Comparison of ENCODE assay signal across 8 cellular contexts in genomic region chr1:93275262-93275633, GRCh38.
A peak's percentile ranks its signal among the peaks of the same experiment; 100 is the strongest.
DNase-seq lines count a peak whose midpoint lies in the region; ATAC-seq, FAIRE-seq and TF ChIP-seq lines count a peak whose summit lies in the region.
"Not testable (repeated sequence)": the region's sequence is repeated elsewhere in the genome, so short reads cannot be mapped to it uniquely, and the experiment has no call there.

No MANE protein-coding gene starts in this region.

- ATAC-seq in A549; upper lobe of left lung (ENCODE audit: low FRiP score in 2 of 2): not testable (repeated sequence)
- ATAC-seq in left lung = peak; percentile 12
- peak; percentile 24 to 52 (median 48) for ATAC-seq in right lobe of liver

- H3K9me3 ChIP-seq in A549; HUES64 (ENCODE audit: insufficient read depth, low read depth, low read length); kidney (ENCODE audit: control insufficient read depth in 1 of 2, low read length in 2 of 2); left lung; right lobe of liver; mesenchymal stem cell (ENCODE audit: control insufficient read depth, low read length); neural progenitor cell (ENCODE audit: low read depth); upper lobe of left lung: not testable (repeated sequence)

- H4K91ac ChIP-seq in mesenchymal stem cell (ENCODE audit: low read length) = not testable (repeated sequence)

- CTCF ChIA-PET in A549 (lab: Yijun Ruan, JAX) = interaction anchor here (1.1 to 1.4 kb wide), 3 partner anchors 25 to 72 kb away, joined by 3 to 7 read pairs (median 4); no protein-coding TSS in a partner anchor

- not testable (repeated sequence) for H4K8ac ChIP-seq in mesenchymal stem cell (ENCODE audit: low read length)

- not testable (repeated sequence) for H3K4me1 Mint-ChIP-seq in neural progenitor cell

- H3K27ac ChIP-seq in A549 = peak overlapping the region; percentile 45 to 77; a peak in 5 of 6 replicates
- peak overlapping the region; percentile 92; the same call in 1 of the 2 replicates for H3K27ac ChIP-seq in HUES64 (ENCODE audit: low read depth, low read length)
- peak overlapping the region; percentile 26 to 38 for H3K27ac ChIP-seq in kidney (ENCODE audit: low read depth in 2 of 2, low read length in 2 of 2)
- H3K27ac ChIP-seq in left lung = peak overlapping the region; percentile 43 to 66
- H3K27ac ChIP-seq in right lobe of liver = peak overlapping the region in 2 of 3 donors; percentile 11 to 83
- peak overlapping the region; percentile 4 for H3K27ac ChIP-seq in mesenchymal stem cell (ENCODE audit: low read length, poor library complexity, severe bottlenecking)
- not testable (repeated sequence) for H3K27ac ChIP-seq in neural progenitor cell
- H3K27ac ChIP-seq in upper lobe of left lung = peak overlapping the region; percentile 19 to 61 (median 46)

- not testable (repeated sequence) for FAIRE-seq in A549 (lab: Jason Lieb, UNC)
- FAIRE-seq in kidney (lab: Jason Lieb, UNC) = peak; percentile 73

- H3K18ac ChIP-seq in mesenchymal stem cell (ENCODE audit: low read depth in 1 of 2, low read length in 2 of 2) = not testable (repeated sequence)

- POLR2A ChIA-PET in A549 (lab: Yijun Ruan, JAX) = interaction anchor here (0.5 kb wide), 1 partner anchor 178 kb away, joined by 5 read pairs; no protein-coding TSS in a partner anchor

- H3K4me3 Mint-ChIP-seq in neural progenitor cell = not testable (repeated sequence)

- H3K79me2 ChIP-seq in neural progenitor cell (ENCODE audit: low read depth) = not testable (repeated sequence)

- not testable (repeated sequence) for H2BK12ac ChIP-seq in mesenchymal stem cell (ENCODE audit: low read length in 2 of 2)

- WGBS in A549 (ENCODE audit: missing lambda C conversion rate) = 92% methylated on average over 3 of the region's 3 CpGs
- 91% methylated on average over 3 of the region's 3 CpGs for WGBS in HUES64
- 41% methylated on average over 3 of the region's 3 CpGs for WGBS in right lobe of liver (ENCODE audit: insufficient coverage, low coverage, low lambda C conversion rate, missing lambda C conversion rate)
- WGBS in mesenchymal stem cell = 100% methylated on average over 2 of the region's 3 CpGs
- WGBS in upper lobe of left lung, 2 donors = 84 to 90% methylated on average over 3 of the region's 3 CpGs

- not testable (repeated sequence) for DNase-seq in A549 (ENCODE audit: low read depth in 1 of 2, low spot score in 1 of 2); kidney; left lung; right lobe of liver; mesenchymal stem cell; neural progenitor cell (ENCODE audit: low spot score); upper lobe of left lung

- not testable (repeated sequence) for H2BK15ac ChIP-seq in mesenchymal stem cell (ENCODE audit: low read depth, poor library complexity, severe bottlenecking)

- peaks cover 29% of the 10 kb centered on the region for H3K4me1 ChIP-seq in A549
- peaks cover 32% of the 10 kb centered on the region for H3K4me1 ChIP-seq in HUES64 (ENCODE audit: insufficient read depth, low read length)
- not testable (repeated sequence) for H3K4me1 ChIP-seq in kidney (ENCODE audit: control insufficient read depth in 1 of 2, insufficient read depth in 1 of 2, low read depth in 1 of 2, low read length in 2 of 2); left lung; mesenchymal stem cell (ENCODE audit: control insufficient read depth, insufficient read depth, low read depth, low read length)
- peaks cover 0 to 20% (median 3%) of the 10 kb centered on the region in 4 donors for H3K4me1 ChIP-seq in right lobe of liver
- peaks cover 13% of the 10 kb centered on the region for H3K4me1 ChIP-seq in neural progenitor cell
- H3K4me1 ChIP-seq in upper lobe of left lung = peaks cover 0 to 15% (median 2%) of the 10 kb centered on the region in 4 donors

- H2AK5ac ChIP-seq in mesenchymal stem cell (ENCODE audit: low read length, severe bottlenecking) = not testable (repeated sequence)

- not testable (repeated sequence) for H3K27me3 Mint-ChIP-seq in neural progenitor cell (ENCODE audit: insufficient read depth, low read depth)

- intact Hi-C loops in kidney (cut with DNase I); left lung (cut with DNase I); right lobe of liver (cut with DNase I): not testable (repeated sequence)

- not testable (repeated sequence) for H4K20me1 ChIP-seq in neural progenitor cell (ENCODE audit: low read depth)

- TF ChIP-seq POLR2A in A549 (IDR thresholded peaks at IDR 0.05; ENCODE audit: low read length); right lobe of liver (IDR thresholded peaks at IDR 0.05); upper lobe of left lung (IDR thresholded peaks at IDR 0.05): not testable (repeated sequence)

- H3K23ac ChIP-seq in mesenchymal stem cell (ENCODE audit: low read length in 2 of 2) = not testable (repeated sequence)

- not testable (repeated sequence) for H3K27ac Mint-ChIP-seq in neural progenitor cell

- H3F3A ChIP-seq in neural progenitor cell (ENCODE audit: low read depth) = peaks cover 23% of the 10 kb centered on the region

- H3K4me2 ChIP-seq in A549 (peak overlapping the region; percentile 61), neural progenitor cell (peak overlapping the region; percentile 0)
- H3K4me2 ChIP-seq in mesenchymal stem cell (ENCODE audit: low read length, poor library complexity, severe bottlenecking) = not testable (repeated sequence)

- H3K27me3 ChIP-seq in HUES64 (ENCODE audit: insufficient read depth, low read length); left lung; right lobe of liver; mesenchymal stem cell (ENCODE audit: control insufficient read depth in 1 of 2, insufficient read depth in 1 of 2, low read length in 2 of 2); neural progenitor cell; upper lobe of left lung: not testable (repeated sequence)

- not testable (repeated sequence) for TF ChIP-seq EP300 in A549 (IDR thresholded peaks at IDR 0.05); upper lobe of left lung (IDR thresholded peaks at IDR 0.05)

- not testable (repeated sequence) for TF ChIP-seq CTCF in A549 (IDR thresholded peaks at IDR 0.05); kidney (IDR thresholded peaks at IDR 0.05; ENCODE audit: borderline replicate concordance, extremely low read depth, insufficient read depth); left lung (IDR thresholded peaks at IDR 0.05); right lobe of liver (IDR thresholded peaks at IDR 0.05); neural progenitor cell (IDR thresholded peaks at IDR 0.05); upper lobe of left lung (IDR thresholded peaks at IDR 0.05)

- H3K14ac ChIP-seq in mesenchymal stem cell (ENCODE audit: low read length in 2 of 2) = not testable (repeated sequence)

- TF ChIP-seq RAD21 in A549 (conservative IDR thresholded peaks at IDR 0.05 in 1 of 2, IDR thresholded peaks at IDR 0.05 in 1 of 2) = not testable (repeated sequence)

- H3K36me3 ChIP-seq in HUES64 (ENCODE audit: insufficient read depth, low read length); kidney (ENCODE audit: control insufficient read depth in 1 of 2, insufficient read depth in 2 of 2, low read length in 2 of 2); left lung; right lobe of liver; mesenchymal stem cell (ENCODE audit: control insufficient read depth in 1 of 2, insufficient read depth in 2 of 2, low read depth in 1 of 2, low read length in 2 of 2); neural progenitor cell; upper lobe of left lung: not testable (repeated sequence)

- H3K4ac ChIP-seq in mesenchymal stem cell (ENCODE audit: low read depth in 1 of 2, low read length in 2 of 2) = not testable (repeated sequence)

- H2AFZ ChIP-seq in mesenchymal stem cell (ENCODE audit: low read depth, low read length); neural progenitor cell (replicated peaks): not testable (repeated sequence)

- not testable (repeated sequence) for H3K9ac ChIP-seq in HUES64 (ENCODE audit: low read depth, low read length); kidney (ENCODE audit: low read length in 2 of 2); mesenchymal stem cell (ENCODE audit: low read length); neural progenitor cell

- H3K36me3 Mint-ChIP-seq in neural progenitor cell = peaks cover 12% of the 10 kb centered on the region

- H3K9me3 Mint-ChIP-seq in neural progenitor cell = not testable (repeated sequence)

- not testable (repeated sequence) for H3K79me1 ChIP-seq in mesenchymal stem cell (replicated peaks; ENCODE audit: low read length, poor library complexity, severe bottlenecking)

- not testable (repeated sequence) for H3K4me3 ChIP-seq in A549; HUES64 (ENCODE audit: low read length); kidney (ENCODE audit: low read length in 2 of 2); left lung; mesenchymal stem cell (ENCODE audit: insufficient read depth in 1 of 2, low read depth in 1 of 2, low read length in 2 of 2); neural progenitor cell; upper lobe of left lung
- peak overlapping the region in 1 of 3 donors; percentile 11 for H3K4me3 ChIP-seq in right lobe of liver

- H2BK120ac ChIP-seq in mesenchymal stem cell (ENCODE audit: low read depth, low read length) = not testable (repeated sequence)

- not testable (repeated sequence) for H2BK5ac ChIP-seq in mesenchymal stem cell (ENCODE audit: low read depth, low read length, poor library complexity, severe bottlenecking)
